1 cellular context compared by ENCODE assay signal in genomic region chr3:169764453-169765280, GRCh38.
TF ChIP-seq lines count a peak whose summit lies in the region.

Gene TERC, minus strand, starts transcription at chr3:169765060.

TF ChIP-seq in WTC11, 78 proteins besides CTCF, POLR2A, EP300 and RAD21 (continued from another document):
- TF ChIP-seq, protein P1, sequence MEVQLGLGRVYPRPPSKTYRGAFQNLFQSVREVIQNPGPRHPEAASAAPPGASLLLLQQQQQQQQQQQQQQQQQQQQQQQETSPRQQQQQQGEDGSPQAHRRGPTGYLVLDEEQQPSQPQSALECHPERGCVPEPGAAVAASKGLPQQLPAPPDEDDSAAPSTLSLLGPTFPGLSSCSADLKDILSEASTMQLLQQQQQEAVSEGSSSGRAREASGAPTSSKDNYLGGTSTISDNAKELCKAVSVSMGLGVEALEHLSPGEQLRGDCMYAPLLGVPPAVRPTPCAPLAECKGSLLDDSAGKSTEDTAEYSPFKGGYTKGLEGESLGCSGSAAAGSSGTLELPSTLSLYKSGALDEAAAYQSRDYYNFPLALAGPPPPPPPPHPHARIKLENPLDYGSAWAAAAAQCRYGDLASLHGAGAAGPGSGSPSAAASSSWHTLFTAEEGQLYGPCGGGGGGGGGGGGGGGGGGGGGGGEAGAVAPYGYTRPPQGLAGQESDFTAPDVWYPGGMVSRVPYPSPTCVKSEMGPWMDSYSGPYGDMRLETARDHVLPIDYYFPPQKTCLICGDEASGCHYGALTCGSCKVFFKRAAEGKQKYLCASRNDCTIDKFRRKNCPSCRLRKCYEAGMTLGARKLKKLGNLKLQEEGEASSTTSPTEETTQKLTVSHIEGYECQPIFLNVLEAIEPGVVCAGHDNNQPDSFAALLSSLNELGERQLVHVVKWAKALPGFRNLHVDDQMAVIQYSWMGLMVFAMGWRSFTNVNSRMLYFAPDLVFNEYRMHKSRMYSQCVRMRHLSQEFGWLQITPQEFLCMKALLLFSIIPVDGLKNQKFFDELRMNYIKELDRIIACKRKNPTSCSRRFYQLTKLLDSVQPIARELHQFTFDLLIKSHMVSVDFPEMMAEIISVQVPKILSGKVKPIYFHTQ (CRISPR knock-in tag; IDR thresholded peaks at IDR 0.05) = peak; percentile 86; the same call in 1 of the 2 replicates
- TF ChIP-seq FOXP4 (CRISPR knock-in tag; IDR thresholded peaks at IDR 0.05) (peak; percentile 53; the same call in 1 of the 2 replicates), SMAD3 (CRISPR knock-in tag; IDR thresholded peaks at IDR 0.05; ENCODE audit: borderline replicate concordance) (no peak), FOXP1 (CRISPR knock-in tag; IDR thresholded peaks at IDR 0.05; ENCODE audit: borderline replicate concordance) (0 out of 2 replicates have a peak, but pooled peaks have one; percentile 17), EMX1 (CRISPR knock-in tag; IDR thresholded peaks at IDR 0.05) (peak; percentile 81), TCF7 (CRISPR knock-in tag; IDR thresholded peaks at IDR 0.05; ENCODE audit: low read depth) (no peak), MXD4 (CRISPR knock-in tag; IDR thresholded peaks at IDR 0.05; ENCODE audit: borderline replicate concordance) (no peak), KAT7 (CRISPR knock-in tag; IDR thresholded peaks at IDR 0.05; ENCODE audit: borderline replicate concordance) (no peak), RORB (CRISPR knock-in tag; IDR thresholded peaks at IDR 0.05) (no peak), ERG (CRISPR knock-in tag; IDR thresholded peaks at IDR 0.05) (peak; percentile 87), OVOL2 (CRISPR knock-in tag; IDR thresholded peaks at IDR 0.05; ENCODE audit: borderline replicate concordance) (peak; percentile 89; the same call in 1 of the 2 replicates), ARID4B (CRISPR knock-in tag; IDR thresholded peaks at IDR 0.05; ENCODE audit: borderline replicate concordance) (no peak; the same call in 1 of the 2 replicates), JAZF1 (CRISPR knock-in tag; IDR thresholded peaks at IDR 0.05) (no peak), ZNF263 (CRISPR knock-in tag; IDR thresholded peaks at IDR 0.05; ENCODE audit: low read depth) (no peak; the same call in 1 of the 2 replicates), ZBTB21 (CRISPR knock-in tag; IDR thresholded peaks at IDR 0.05; ENCODE audit: borderline replicate concordance) (no peak), ZNF121 (CRISPR knock-in tag; IDR thresholded peaks at IDR 0.05) (no peak), ESRRA (CRISPR knock-in tag; IDR thresholded peaks at IDR 0.05; ENCODE audit: borderline replicate concordance) (no peak), SMAD4 (CRISPR knock-in tag; IDR thresholded peaks at IDR 0.05) (0 out of 2 replicates have a peak, but pooled peaks have one; percentile 47), NR3C1 (CRISPR knock-in tag; conservative IDR thresholded peaks at IDR 0.05; ENCODE audit: low read depth) (no peak), NFATC4 (CRISPR knock-in tag; IDR thresholded peaks at IDR 0.05) (peak; percentile 89)
- TF ChIP-seq, protein P2, sequence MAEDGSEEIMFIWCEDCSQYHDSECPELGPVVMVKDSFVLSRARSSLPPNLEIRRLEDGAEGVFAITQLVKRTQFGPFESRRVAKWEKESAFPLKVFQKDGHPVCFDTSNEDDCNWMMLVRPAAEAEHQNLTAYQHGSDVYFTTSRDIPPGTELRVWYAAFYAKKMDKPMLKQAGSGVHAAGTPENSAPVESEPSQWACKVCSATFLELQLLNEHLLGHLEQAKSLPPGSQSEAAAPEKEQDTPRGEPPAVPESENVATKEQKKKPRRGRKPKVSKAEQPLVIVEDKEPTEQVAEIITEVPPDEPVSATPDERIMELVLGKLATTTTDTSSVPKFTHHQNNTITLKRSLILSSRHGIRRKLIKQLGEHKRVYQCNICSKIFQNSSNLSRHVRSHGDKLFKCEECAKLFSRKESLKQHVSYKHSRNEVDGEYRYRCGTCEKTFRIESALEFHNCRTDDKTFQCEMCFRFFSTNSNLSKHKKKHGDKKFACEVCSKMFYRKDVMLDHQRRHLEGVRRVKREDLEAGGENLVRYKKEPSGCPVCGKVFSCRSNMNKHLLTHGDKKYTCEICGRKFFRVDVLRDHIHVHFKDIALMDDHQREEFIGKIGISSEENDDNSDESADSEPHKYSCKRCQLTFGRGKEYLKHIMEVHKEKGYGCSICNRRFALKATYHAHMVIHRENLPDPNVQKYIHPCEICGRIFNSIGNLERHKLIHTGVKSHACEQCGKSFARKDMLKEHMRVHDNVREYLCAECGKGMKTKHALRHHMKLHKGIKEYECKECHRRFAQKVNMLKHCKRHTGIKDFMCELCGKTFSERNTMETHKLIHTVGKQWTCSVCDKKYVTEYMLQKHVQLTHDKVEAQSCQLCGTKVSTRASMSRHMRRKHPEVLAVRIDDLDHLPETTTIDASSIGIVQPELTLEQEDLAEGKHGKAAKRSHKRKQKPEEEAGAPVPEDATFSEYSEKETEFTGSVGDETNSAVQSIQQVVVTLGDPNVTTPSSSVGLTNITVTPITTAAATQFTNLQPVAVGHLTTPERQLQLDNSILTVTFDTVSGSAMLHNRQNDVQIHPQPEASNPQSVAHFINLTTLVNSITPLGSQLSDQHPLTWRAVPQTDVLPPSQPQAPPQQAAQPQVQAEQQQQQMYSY (CRISPR knock-in tag; IDR thresholded peaks at IDR 0.05) = no peak
- TF ChIP-seq, protein P3, sequence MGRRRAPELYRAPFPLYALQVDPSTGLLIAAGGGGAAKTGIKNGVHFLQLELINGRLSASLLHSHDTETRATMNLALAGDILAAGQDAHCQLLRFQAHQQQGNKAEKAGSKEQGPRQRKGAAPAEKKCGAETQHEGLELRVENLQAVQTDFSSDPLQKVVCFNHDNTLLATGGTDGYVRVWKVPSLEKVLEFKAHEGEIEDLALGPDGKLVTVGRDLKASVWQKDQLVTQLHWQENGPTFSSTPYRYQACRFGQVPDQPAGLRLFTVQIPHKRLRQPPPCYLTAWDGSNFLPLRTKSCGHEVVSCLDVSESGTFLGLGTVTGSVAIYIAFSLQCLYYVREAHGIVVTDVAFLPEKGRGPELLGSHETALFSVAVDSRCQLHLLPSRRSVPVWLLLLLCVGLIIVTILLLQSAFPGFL (CRISPR knock-in tag; IDR thresholded peaks at IDR 0.05; ENCODE audit: borderline replicate concordance) = no peak
- TF ChIP-seq, protein P4, sequence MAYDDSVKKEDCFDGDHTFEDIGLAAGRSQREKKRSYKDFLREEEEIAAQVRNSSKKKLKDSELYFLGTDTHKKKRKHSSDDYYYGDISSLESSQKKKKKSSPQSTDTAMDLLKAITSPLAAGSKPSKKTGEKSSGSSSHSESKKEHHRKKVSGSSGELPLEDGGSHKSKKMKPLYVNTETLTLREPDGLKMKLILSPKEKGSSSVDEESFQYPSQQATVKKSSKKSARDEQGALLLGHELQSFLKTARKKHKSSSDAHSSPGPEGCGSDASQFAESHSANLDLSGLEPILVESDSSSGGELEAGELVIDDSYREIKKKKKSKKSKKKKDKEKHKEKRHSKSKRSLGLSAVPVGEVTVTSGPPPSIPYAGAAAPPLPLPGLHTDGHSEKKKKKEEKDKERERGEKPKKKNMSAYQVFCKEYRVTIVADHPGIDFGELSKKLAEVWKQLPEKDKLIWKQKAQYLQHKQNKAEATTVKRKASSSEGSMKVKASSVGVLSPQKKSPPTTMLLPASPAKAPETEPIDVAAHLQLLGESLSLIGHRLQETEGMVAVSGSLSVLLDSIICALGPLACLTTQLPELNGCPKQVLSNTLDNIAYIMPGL (CRISPR knock-in tag; IDR thresholded peaks at IDR 0.05) = peak; percentile 88; the same call in 1 of the 2 replicates
- TF ChIP-seq, protein P5, sequence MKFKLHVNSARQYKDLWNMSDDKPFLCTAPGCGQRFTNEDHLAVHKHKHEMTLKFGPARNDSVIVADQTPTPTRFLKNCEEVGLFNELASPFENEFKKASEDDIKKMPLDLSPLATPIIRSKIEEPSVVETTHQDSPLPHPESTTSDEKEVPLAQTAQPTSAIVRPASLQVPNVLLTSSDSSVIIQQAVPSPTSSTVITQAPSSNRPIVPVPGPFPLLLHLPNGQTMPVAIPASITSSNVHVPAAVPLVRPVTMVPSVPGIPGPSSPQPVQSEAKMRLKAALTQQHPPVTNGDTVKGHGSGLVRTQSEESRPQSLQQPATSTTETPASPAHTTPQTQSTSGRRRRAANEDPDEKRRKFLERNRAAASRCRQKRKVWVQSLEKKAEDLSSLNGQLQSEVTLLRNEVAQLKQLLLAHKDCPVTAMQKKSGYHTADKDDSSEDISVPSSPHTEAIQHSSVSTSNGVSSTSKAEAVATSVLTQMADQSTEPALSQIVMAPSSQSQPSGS (CRISPR knock-in tag; IDR thresholded peaks at IDR 0.05; ENCODE audit: borderline replicate concordance, low read depth) = no peak
- TF ChIP-seq, protein P6, sequence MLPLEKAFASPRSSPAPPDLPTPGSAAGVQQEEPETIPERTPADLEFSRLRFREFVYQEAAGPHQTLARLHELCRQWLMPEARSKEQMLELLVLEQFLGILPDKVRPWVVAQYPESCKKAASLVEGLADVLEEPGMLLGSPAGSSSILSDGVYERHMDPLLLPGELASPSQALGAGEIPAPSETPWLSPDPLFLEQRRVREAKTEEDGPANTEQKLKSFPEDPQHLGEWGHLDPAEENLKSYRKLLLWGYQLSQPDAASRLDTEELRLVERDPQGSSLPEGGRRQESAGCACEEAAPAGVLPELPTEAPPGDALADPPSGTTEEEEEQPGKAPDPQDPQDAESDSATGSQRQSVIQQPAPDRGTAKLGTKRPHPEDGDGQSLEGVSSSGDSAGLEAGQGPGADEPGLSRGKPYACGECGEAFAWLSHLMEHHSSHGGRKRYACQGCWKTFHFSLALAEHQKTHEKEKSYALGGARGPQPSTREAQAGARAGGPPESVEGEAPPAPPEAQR (CRISPR knock-in tag; IDR thresholded peaks at IDR 0.05) = no peak
- TF ChIP-seq, protein P7, sequence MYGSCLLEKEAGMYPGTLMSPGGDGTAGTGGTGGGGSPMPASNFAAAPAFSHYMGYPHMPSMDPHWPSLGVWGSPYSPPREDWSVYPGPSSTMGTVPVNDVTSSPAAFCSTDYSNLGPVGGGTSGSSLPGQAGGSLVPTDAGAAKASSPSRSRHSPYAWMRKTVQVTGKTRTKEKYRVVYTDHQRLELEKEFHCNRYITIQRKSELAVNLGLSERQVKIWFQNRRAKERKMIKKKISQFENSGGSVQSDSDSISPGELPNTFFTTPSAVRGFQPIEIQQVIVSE (CRISPR knock-in tag; IDR thresholded peaks at IDR 0.05; ENCODE audit: borderline replicate concordance) = no peak
TF ChIP-seq in WTC11: peak in this region for 23.
